ENCODE assay signal across 17 cellular contexts in the genomic region with DNA sequence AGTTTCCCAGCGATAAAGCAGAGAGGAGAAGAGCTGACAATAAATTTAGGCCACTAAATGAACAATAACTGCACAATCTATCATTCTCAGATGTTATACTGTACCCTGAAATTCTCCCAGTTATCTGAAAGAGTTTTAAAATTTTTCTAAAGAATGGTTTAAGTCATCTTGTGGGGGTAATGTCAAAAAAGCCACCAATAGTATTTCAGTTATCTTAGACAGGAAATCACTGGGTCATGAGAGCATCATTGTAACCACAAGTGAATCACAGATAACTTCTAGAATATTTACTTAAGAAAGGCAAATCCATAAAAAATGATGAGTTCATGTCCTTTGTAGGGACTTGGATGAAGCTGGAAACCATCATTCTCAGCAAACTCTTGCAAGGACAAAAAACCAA.
DNase-seq lines count a peak whose midpoint lies in the region; ATAC-seq, FAIRE-seq and TF ChIP-seq lines count a peak whose summit lies in the region.
"Had no signal": no experiment of that assay in that cellular context is flagged by ENCODE, and none has a peak within 500 bp of the region (broad histone marks: within the 10 kb centered on the region; RNA-seq: fewer than 3 reads in every experiment).

No MANE protein-coding gene starts in this region.

- no peak for FAIRE-seq in HTR-8/SVneo (lab: Jason Lieb, UNC)

- ATAC-seq in GM21529 (IDR thresholded peaks at IDR 0.05; ENCODE audit: unreplicated experiment) (no peak), GM19035 (IDR thresholded peaks at IDR 0.05; ENCODE audit: unreplicated experiment) (no peak)
- ATAC-seq: gastrocnemius medialis; left colon; stimulated activated naive CD8-positive, alpha-beta T cell treated with anti-CD3 and anti-CD28 coated beads, Interleukin-15, Interleukin-2, amounts not matched to agents 100 U/mL and 50 U/mL, for 24 hours had no signal

- no peak overlapping the region for H3K27ac ChIP-seq in caudate nucleus (ENCODE audit: low read depth, low read length)
- H3K27ac ChIP-seq: BLaER1, gastrocnemius medialis, transverse colon had no signal

- in situ Hi-C loops in astrocyte of the spinal cord (cut with HindIII; ENCODE audit: low sequenced_read_pairs): no loop called here

- DNase-seq in HTR-8/SVneo (ENCODE audit: insufficient read length, low spot score) (peak; percentile 0), astrocyte of the spinal cord (ENCODE audit: low read depth, low spot score) (peak; percentile 41), kidney epithelial cell (ENCODE audit: low read depth) (peak; percentile 4), caudate nucleus (lab: John Stamatoyannopoulos, UW) (no peak)
- no peak for DNase-seq in stimulated activated CD8-positive, alpha-beta memory T cell treated with anti-CD3 and anti-CD28 coated beads, Interleukin-4, amount 100 ng/mL, for 48 hours
- DNase-seq: activated CD4-positive, alpha-beta T cell treated with anti-CD3 and anti-CD28 coated beads for 48 hours; gastrocnemius medialis; HFFc6; left colon; NCI-H146; NCI-H2171; NCI-H526 treated with DMSO at 0.1 percent for 48 hours; stimulated activated naive CD8-positive, alpha-beta T cell treated with anti-CD3 and anti-CD28 coated beads, Interleukin-15, Interleukin-2, amounts not matched to agents 100 U/mL and 50 U/mL, for 24 hours; transverse colon had no signal

- no peak overlapping the region for H3K4me3 ChIP-seq in astrocyte of the spinal cord (ENCODE audit: low read depth, low read length)
- no peak overlapping the region for H3K4me3 ChIP-seq in kidney epithelial cell (ENCODE audit: low read depth, low read length)
- H3K4me3 ChIP-seq: BLaER1, gastrocnemius medialis, transverse colon had no signal

- no peaks in the 10 kb centered on the region for H3K27me3 ChIP-seq in kidney epithelial cell (ENCODE audit: control insufficient read depth, insufficient read depth, low read length)
- H3K27me3 ChIP-seq: BLaER1, gastrocnemius medialis, transverse colon had no signal

- TF ChIP-seq CTCF in astrocyte of the spinal cord (IDR thresholded peaks at IDR 0.05; ENCODE audit: low read depth, low read length) (no peak), kidney epithelial cell (IDR thresholded peaks at IDR 0.05; ENCODE audit: insufficient read depth, low read length, poor library complexity, severe bottlenecking) (no peak)

- H3K36me3 ChIP-seq in kidney epithelial cell (ENCODE audit: control insufficient read depth, insufficient read depth, low read length): no peaks in the 10 kb centered on the region
- H3K36me3 ChIP-seq: BLaER1, gastrocnemius medialis, transverse colon had no signal

Comparison
In these comparisons a context has a peak if more than half of its experiments do, and no peak if none do; other contexts are left out.
1. DNase-seq: peak in HTR-8/SVneo (single experiment), astrocyte of the spinal cord (single experiment) and kidney epithelial cell (single experiment); none in caudate nucleus (0 of 61) and stimulated activated CD8-positive, alpha-beta memory T cell treated with anti-CD3 and anti-CD28 coated beads, Interleukin-4, amount 100 ng/mL, for 48 hours (single experiment).